In genomic region chr7:148700693-148701092, GRCh38 we compare ENCODE assay signal across 8 cellular contexts. TPM values are rescaled to one million over a fixed set of nuclear protein-coding genes. Genes with fewer than 3 reads are reported as not detected.
DNase-seq lines count a peak whose midpoint lies in the region; ATAC-seq and TF ChIP-seq lines count a peak whose summit lies in the region.

No MANE protein-coding gene starts in this region.

- peak overlapping the region; percentile 60 for H3K27ac Mint-ChIP-seq in Caco-2 (ENCODE audit: unreplicated experiment)

- no peaks in the 10 kb centered on the region for H3K9me3 Mint-ChIP-seq in Caco-2 (ENCODE audit: unreplicated experiment)

- DNase-seq in Caco-2 = peak in 1 of 2 experiments; percentile 48
- DNase-seq in NAMALWA (ENCODE audit: low spot score) = peak; percentile 84
- peak; percentile 53 to 54 for DNase-seq in activated T-cell treated with anti-CD3 and anti-CD28 coated beads, Interleukin-2, amount 50 U/mL, for 48 hours
- no peak for DNase-seq in right atrium auricular region (ENCODE audit: low spot score)
- peak; percentile 75 for DNase-seq in stimulated activated CD4-positive, alpha-beta T cell treated with anti-CD3 and anti-CD28 coated beads, Interleukin-15, amount 100 ng/mL, for 24 hours
- no peak for DNase-seq in posterior vena cava (ENCODE audit: low spot score)
- DNase-seq in cerebellum (ENCODE audit: low spot score) = no peak

- POLR2A ChIA-PET in Caco-2 (lab: Charles Lee) = interaction anchor here (0.5 kb wide), 1 partner anchor 107 kb away, joined by 3 read pairs; no protein-coding TSS in a partner anchor

- no peak overlapping the region for H3K27ac ChIP-seq in right atrium auricular region

- H3K4me1 Mint-ChIP-seq in Caco-2 (ENCODE audit: low read depth, unreplicated experiment) = peaks cover 42% of the 10 kb centered on the region

- peak overlapping the region; percentile 81 for H3K4me3 Mint-ChIP-seq in Caco-2 (ENCODE audit: unreplicated experiment)

- ATAC-seq in GM19455 (IDR thresholded peaks at IDR 0.05; ENCODE audit: unreplicated experiment) = no peak

- H3K36me3 Mint-ChIP-seq in Caco-2 (ENCODE audit: insufficient read depth, unreplicated experiment) = peaks cover 18% of the 10 kb centered on the region

- H3K36me3 ChIP-seq in Caco-2 (ENCODE audit: control insufficient read depth, insufficient read depth, low read length) = no peaks in the 10 kb centered on the region
- no peaks in the 10 kb centered on the region for H3K36me3 ChIP-seq in right atrium auricular region

- TF ChIP-seq CTCF in Caco-2 (IDR thresholded peaks at IDR 0.05; ENCODE audit: insufficient read depth in 1 of 2, low read depth in 1 of 2, low read length in 1 of 2, severe bottlenecking in 1 of 2, unreplicated experiment in 1 of 2) = no peak
- TF ChIP-seq CTCF in right atrium auricular region (IDR thresholded peaks at IDR 0.05) = no peak

- no peaks in the 10 kb centered on the region for H3K9me3 ChIP-seq in Caco-2
- no peaks in the 10 kb centered on the region for H3K9me3 ChIP-seq in right atrium auricular region

- intact Hi-C loops in Caco-2 (cut with micrococcal nuclease; ENCODE audit: unreplicated experiment) (no loop called here), posterior vena cava (cut with DNase I) (loop anchor here in 1 of 2 donors (1.0 kb wide), 1 partner anchor 28 kb away; no protein-coding TSS in a partner anchor)

- peak overlapping the region; percentile 88 for H3K4me3 ChIP-seq in Caco-2 (ENCODE audit: low read depth, low read length)
- peak overlapping the region; percentile 74 to 88 for H3K4me3 ChIP-seq in right atrium auricular region

- H3K27me3 ChIP-seq in Caco-2 (replicated peaks; ENCODE audit: control insufficient read depth, insufficient read depth, low read length) (no peaks in the 10 kb centered on the region), right atrium auricular region (no peaks in the 10 kb centered on the region)

- H3K4me1 ChIP-seq in Caco-2 (peaks cover 32% of the 10 kb centered on the region), right atrium auricular region (peaks cover 0 to 64% of the 10 kb centered on the region in 2 donors)

- no peaks in the 10 kb centered on the region for H3K27me3 Mint-ChIP-seq in Caco-2 (ENCODE audit: insufficient read depth, unreplicated experiment)

- no TSS peak for BruUV-seq in Caco-2 (replicated peaks; lab: Mats Ljungman, UMichigan)

- CTCF ChIA-PET in Caco-2 (lab: Charles Lee) = no interaction called here

RNA-seq across cellular contexts. Expression of gene CUL1, which starts 2.0 kb away (rescaled TPM):
- total RNA-seq in Caco-2 (2022) = 66.6 and 71.9 TPM in 2 replicates
- 10 to 100 TPM; 40.2 to 46.7 TPM for total RNA-seq in right atrium auricular region
- 10 to 100 TPM; 38.3 to 50.2 TPM for total RNA-seq in posterior vena cava
- total RNA-seq in cerebellum = 45.9 TPM

Comparison
In these comparisons a context has a peak if more than half of its experiments do, and no peak if none do; other contexts are left out.
1. DNase-seq: peak in NAMALWA (single experiment), activated T-cell treated with anti-CD3 and anti-CD28 coated beads, Interleukin-2, amount 50 U/mL, for 48 hours (2 of 2) and stimulated activated CD4-positive, alpha-beta T cell treated with anti-CD3 and anti-CD28 coated beads, Interleukin-15, amount 100 ng/mL, for 24 hours (single experiment); none in right atrium auricular region (single experiment), posterior vena cava (single experiment) and cerebellum (single experiment).